In genomic region chr10:79138449-79139123, GRCh38 we compare ENCODE assay signal across 10 cellular contexts.
DNase-seq lines count a peak whose midpoint lies in the region; ATAC-seq and TF ChIP-seq lines count a peak whose summit lies in the region.
"Had no signal": no experiment of that assay in that cellular context is flagged by ENCODE, and none has a peak within 500 bp of the region (broad histone marks: within the 10 kb centered on the region; RNA-seq: fewer than 3 reads in every experiment).

No MANE protein-coding gene starts in this region.

- no peaks in the 10 kb centered on the region for H3K27me3 Mint-ChIP-seq in central memory CD8-positive, alpha-beta T cell
- H3K27me3 Mint-ChIP-seq in natural killer cell (ENCODE audit: low read depth in 2 of 2) (no peaks in the 10 kb centered on the region), type B pancreatic cell (no peaks in the 10 kb centered on the region)

- no peaks in the 10 kb centered on the region for H3K9me3 Mint-ChIP-seq in central memory CD8-positive, alpha-beta T cell
- no peaks in the 10 kb centered on the region for H3K9me3 Mint-ChIP-seq in natural killer cell
- H3K9me3 Mint-ChIP-seq in type B pancreatic cell = no peaks in the 10 kb centered on the region

- no peak overlapping the region for H3K4me3 ChIP-seq in cardiac muscle cell

- H3K27ac ChIP-seq in cardiac muscle cell = peak overlapping the region; percentile 99

- H3K4me1 ChIP-seq in cardiac muscle cell (ENCODE audit: low read depth) = peaks cover 94% of the 10 kb centered on the region

- no peaks in the 10 kb centered on the region for H3K27me3 ChIP-seq in cardiac muscle cell

- H3K4me1 Mint-ChIP-seq in central memory CD8-positive, alpha-beta T cell = peaks cover 49% of the 10 kb centered on the region
- peaks cover 44 to 79% of the 10 kb centered on the region in 2 donors for H3K4me1 Mint-ChIP-seq in natural killer cell
- peaks cover 59% of the 10 kb centered on the region for H3K4me1 Mint-ChIP-seq in type B pancreatic cell (ENCODE audit: unreplicated experiment)

- H3K4me3 Mint-ChIP-seq in central memory CD8-positive, alpha-beta T cell = peak overlapping the region; percentile 34
- H3K4me3 Mint-ChIP-seq in natural killer cell (peak overlapping the region; percentile 79), type B pancreatic cell (peak overlapping the region; percentile 59)

- ATAC-seq in left cardiac atrium (no peak), natural killer cell (no peak), GM18520 (IDR thresholded peaks at IDR 0.05; ENCODE audit: unreplicated experiment) (no peak)
- ATAC-seq in central memory CD8-positive, alpha-beta T cell (replicated peaks; ENCODE audit: extremely low read depth, poor library complexity, severe bottlenecking) = no peak

- DNase-seq in cardiac muscle cell (ENCODE audit: low read depth in 1 of 2, low spot score in 1 of 2) = no peak
- DNase-seq in left cardiac atrium = no peak
- no peak for DNase-seq in central memory CD8-positive, alpha-beta T cell (ENCODE audit: low spot score in 2 of 2)
- no peak for DNase-seq in natural killer cell
- DNase-seq in type B pancreatic cell (ENCODE audit: extremely low spot score, unreplicated experiment) = no peak
- DNase-seq in NCI-H187 treated with DMSO at 0.1 percent for 48 hours (lab: John Stamatoyannopoulos, UW) = no peak
- no peak for DNase-seq in NCI-H2171 (lab: John Stamatoyannopoulos, UW)
- DNase-seq: effector CD8-positive, alpha-beta T cell; NCI-H1105 treated with DMSO at 0.1 percent for 48 hours had no signal

- H3K36me3 Mint-ChIP-seq in central memory CD8-positive, alpha-beta T cell (ENCODE audit: insufficient read depth) = peaks cover 2% of the 10 kb centered on the region
- no peaks in the 10 kb centered on the region for H3K36me3 Mint-ChIP-seq in natural killer cell
- H3K36me3 Mint-ChIP-seq in type B pancreatic cell = peaks cover 28% of the 10 kb centered on the region

- peaks cover 13% of the 10 kb centered on the region for H3K36me3 ChIP-seq in cardiac muscle cell

- peak overlapping the region; percentile 79 for H3K27ac Mint-ChIP-seq in central memory CD8-positive, alpha-beta T cell (ENCODE audit: low read depth)
- H3K27ac Mint-ChIP-seq in natural killer cell (peak overlapping the region; percentile 83 to 94), type B pancreatic cell (peak overlapping the region; percentile 61)

- H3K9me3 ChIP-seq in cardiac muscle cell (ENCODE audit: low read depth) = no peaks in the 10 kb centered on the region

- intact Hi-C loops in left cardiac atrium (cut with DNase I) = no loop called here
- intact Hi-C loops in natural killer cell (cut with micrococcal nuclease) = no loop called here

- TF ChIP-seq CTCF in cardiac muscle cell (IDR thresholded peaks at IDR 0.05; ENCODE audit: low read depth, low read length) (no peak), natural killer cell (IDR thresholded peaks at IDR 0.05) (no peak), type B pancreatic cell (conservative IDR thresholded peaks at IDR 0.05) (no peak)
